ENCODE assay signal across 1 cellular context in the genomic region with DNA sequence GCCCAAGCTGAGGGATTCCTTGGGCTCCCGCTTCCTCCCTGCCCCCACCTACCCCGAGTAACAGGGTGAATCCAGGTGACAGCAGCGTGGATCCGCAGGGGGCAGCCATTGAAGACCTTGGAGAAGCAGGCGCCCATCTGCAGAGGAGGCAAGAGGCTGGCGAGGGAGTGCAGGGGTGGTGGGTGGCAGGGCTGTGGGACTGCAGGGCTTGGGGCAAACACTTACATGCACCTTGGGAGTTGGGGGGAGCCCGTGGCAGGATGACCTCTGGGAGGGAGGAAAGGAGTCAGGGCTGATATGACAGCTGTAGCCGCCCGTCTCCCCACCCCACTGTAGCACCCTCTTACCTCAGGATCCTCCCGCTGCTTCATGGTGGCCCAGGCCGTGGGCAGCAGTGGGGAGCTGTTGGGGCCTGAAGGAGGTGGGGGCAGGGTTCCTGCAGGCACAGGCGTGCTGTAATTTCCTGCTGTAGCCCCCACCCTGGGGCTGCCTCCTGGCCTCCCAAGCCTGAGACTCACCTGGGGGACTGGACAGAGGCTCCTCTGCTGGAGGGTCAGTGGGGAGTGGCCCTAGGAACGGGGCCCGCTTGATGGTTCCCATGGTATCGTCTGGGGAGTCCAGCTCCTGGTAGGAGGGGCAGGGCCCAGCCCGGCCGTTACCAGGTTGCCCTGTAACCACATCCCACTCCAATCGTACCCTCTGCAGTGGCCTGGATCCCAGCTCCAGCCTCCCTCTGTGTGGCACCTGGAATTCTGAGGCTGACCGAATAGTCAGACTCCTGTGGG.
TF ChIP-seq lines count a peak whose summit lies in the region.

No MANE protein-coding gene starts in this region.

TF ChIP-seq in H1, 55 proteins besides CTCF, POLR2A, EP300 and RAD21:
- TF ChIP-seq GABPA (IDR thresholded peaks at IDR 0.05; ENCODE audit: borderline replicate concordance, insufficient read depth, low read length) (no peak), CTBP2 (IDR thresholded peaks at IDR 0.05; ENCODE audit: borderline replicate concordance, insufficient read depth, insufficient read length, low read length) (no peak), BCL11A (IDR thresholded peaks at IDR 0.05; ENCODE audit: low read depth in 2 of 2, low read length in 2 of 2) (no peak), TAF1 (IDR thresholded peaks at IDR 0.05; ENCODE audit: low read depth, low read length) (no peak), ATF2 (IDR thresholded peaks at IDR 0.05; ENCODE audit: low read length) (no peak), SP1 (IDR thresholded peaks at IDR 0.05; ENCODE audit: low read depth, low read length) (no peak), FOSL1 (IDR thresholded peaks at IDR 0.05; ENCODE audit: insufficient read depth, low read depth, low read length) (no peak), NANOG (IDR thresholded peaks at IDR 0.05; ENCODE audit: insufficient read depth, low read depth, low read length, poor library complexity, severe bottlenecking) (no peak), TEAD4 (IDR thresholded peaks at IDR 0.05; ENCODE audit: low read depth, low read length) (no peak), SAP30 (IDR thresholded peaks at IDR 0.05; ENCODE audit: insufficient read depth, insufficient replicate concordance, low read length) (no peak), CBX8 (IDR thresholded peaks at IDR 0.05; ENCODE audit: borderline replicate concordance, low read depth, low read length) (no peak), JUND (IDR thresholded peaks at IDR 0.05; ENCODE audit: low read length) (no peak), TBP (IDR thresholded peaks at IDR 0.05; ENCODE audit: low read depth, low read length) (no peak), NRF1 (IDR thresholded peaks at IDR 0.05; ENCODE audit: low read depth, low read length) (no peak)
